In the genomic region with DNA sequence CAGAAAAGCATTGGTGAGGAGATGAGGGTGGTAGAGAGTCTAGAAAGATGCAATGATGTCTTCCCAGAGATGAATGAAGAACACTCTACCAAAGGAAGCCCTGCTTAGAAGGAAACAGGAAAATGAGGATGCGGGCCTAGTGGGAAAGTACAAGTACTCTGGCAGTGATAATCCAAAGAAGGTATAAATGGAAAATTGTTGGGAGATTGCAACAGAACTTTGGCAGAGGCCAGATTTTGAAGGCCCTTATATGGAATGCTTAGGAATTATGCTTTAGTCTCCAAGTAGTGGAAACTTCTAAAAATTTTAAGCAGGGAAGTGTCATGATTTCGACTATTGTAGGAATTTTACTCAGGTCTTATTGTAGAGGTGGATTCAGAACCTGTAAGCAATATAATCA, we compare ENCODE assay signal across 20 cellular contexts. TPM values are rescaled to one million over a fixed set of nuclear protein-coding genes. Genes with fewer than 3 reads are reported as not detected.
"Had no signal": no experiment of that assay in that cellular context is flagged by ENCODE, and none has a peak within 500 bp of the region (broad histone marks: within the 10 kb centered on the region; RNA-seq: fewer than 3 reads in every experiment).

No MANE protein-coding gene starts in this region.

- H2AFZ ChIP-seq: neural progenitor cell had no signal

- H3K4me2 ChIP-seq: neural progenitor cell had no signal

- H3K9me3 ChIP-seq: prostate gland, thyroid gland had no signal

- DNase-seq: activated CD4-positive, alpha-beta T cell treated with anti-CD3 and anti-CD28 coated beads, Interleukin-2, amount 50 U/mL, for 1 hour; activated CD4-positive, CD25-positive, alpha-beta regulatory T cell treated with anti-CD3 and anti-CD28 coated beads, Interleukin-2, amount 50 U/mL, for 72 hours; activated CD8-positive, alpha-beta T cell treated with anti-CD3 and anti-CD28 coated beads, Interleukin-2, amount 10 ng/mL, durations not matched to agents 7 days and 5 days; activated gamma-delta T cell; central memory CD4-positive, alpha-beta T cell; dorsolateral prefrontal cortex; effector memory CD8-positive, alpha-beta T cell; immature natural killer cell; naive thymus-derived CD8-positive, alpha-beta T cell; stimulated activated CD4-positive, alpha-beta T cell treated with anti-CD3 and anti-CD28 coated beads, Interleukin-4, amount 100 ng/mL, for 24 hours; stimulated activated naive CD4-positive, alpha-beta T cell treated with Interleukin-2 at 50 U/mL for 16 hours; T-cell; thyroid gland; WERI-Rb-1 had no signal

- H3K36me3 ChIP-seq: neural progenitor cell, prostate gland, thyroid gland, WERI-Rb-1 had no signal

- H3K9ac ChIP-seq: neural progenitor cell had no signal

- H3K27ac ChIP-seq: dorsolateral prefrontal cortex, neural progenitor cell, prostate gland, thyroid gland, WERI-Rb-1 had no signal

- H3K4me3 ChIP-seq: dorsolateral prefrontal cortex, lung, neural progenitor cell, prostate gland, thyroid gland had no signal

- ATAC-seq: activated CD8-positive, alpha-beta T cell treated with anti-CD3 and anti-CD28 coated beads, Interleukin-2, amount 10 ng/mL, durations not matched to agents 7 days and 5 days; effector memory CD8-positive, alpha-beta T cell; esophagus mucosa; left lobe of liver; naive thymus-derived CD8-positive, alpha-beta T cell; T-cell had no signal

- H3K27me3 ChIP-seq: dorsolateral prefrontal cortex, neural progenitor cell, thyroid gland had no signal

- H3K4me1 ChIP-seq: neural progenitor cell, prostate gland, thyroid gland had no signal

RNA-seq across cellular contexts. Expression of gene ARSJ, which starts 11.0 kb away (rescaled TPM):
- total RNA-seq: activated CD8-positive, alpha-beta T cell treated with anti-CD3 and anti-CD28 coated beads, Interleukin-2, amount 10 ng/mL, durations not matched to agents 7 days and 5 days; activated T-helper 1 cell treated with anti-CD3 and anti-CD28 coated beads, Interleukin-12 subunit alpha, Interleukin-12 subunit beta, Interleukin-2, Interleukin-4 antibody, amounts not matched to agents 30 ng/mL and 10 ng/mL and 1 ng/mL, durations not matched to agents 14 hours and 24 hours and 36 hours had no signal
- polyA plus RNA-seq: naive thymus-derived CD8-positive, alpha-beta T cell had no signal
